Comparison of ENCODE assay signal across 8 cellular contexts in genomic region chr2:199228887-199229819, GRCh38.
DNase-seq lines count a peak whose midpoint lies in the region; ATAC-seq, FAIRE-seq and TF ChIP-seq lines count a peak whose summit lies in the region.
"Had no signal": no experiment of that assay in that cellular context is flagged by ENCODE, and none has a peak within 500 bp of the region (broad histone marks: within the 10 kb centered on the region; RNA-seq: fewer than 3 reads in every experiment).

No MANE protein-coding gene starts in this region.

- DNase-seq in LHCN-M2 (ENCODE audit: low read depth) (peak; percentile 97), astrocyte (ENCODE audit: low read depth) (peak; percentile 98), D341Med (ENCODE audit: low spot score) (no peak), NCI-H146 treated with DMSO at 0.1 percent for 48 hours (lab: John Stamatoyannopoulos, UW; ENCODE audit: unreplicated experiment) (no peak)
- no peak for DNase-seq in effector memory CD4-positive, alpha-beta T cell

- H3K27me3 ChIP-seq in astrocyte (ENCODE audit: insufficient read depth, low read length), result no peaks in the 10 kb centered on the region
- H3K27me3 ChIP-seq in effector memory CD4-positive, alpha-beta T cell (replicated peaks; ENCODE audit: control insufficient read depth, insufficient read depth, low read length, poor library complexity, severe bottlenecking), result no peaks in the 10 kb centered on the region

- H3K4me3 Mint-ChIP-seq in astrocyte (ENCODE audit: unreplicated experiment), result no peak overlapping the region
- H3K4me3 Mint-ChIP-seq: neural crest cell had no signal

- peaks cover 2% of the 10 kb centered on the region for H3K9me3 Mint-ChIP-seq in astrocyte (ENCODE audit: unreplicated experiment)

- no peaks in the 10 kb centered on the region for H3K36me3 Mint-ChIP-seq in astrocyte (ENCODE audit: low read depth, unreplicated experiment)

- peak; percentile 95 for FAIRE-seq in astrocyte (lab: Jason Lieb, UNC)

- H3K4me3 ChIP-seq in astrocyte (ENCODE audit: insufficient read depth, low read depth, low read length), result no peak overlapping the region
- H3K4me3 ChIP-seq in effector memory CD4-positive, alpha-beta T cell (ENCODE audit: insufficient read depth, low read depth, low read length, poor library complexity, severe bottlenecking), result no peak overlapping the region

- peak overlapping the region; percentile 48 for H3K4me2 ChIP-seq in astrocyte (ENCODE audit: low read length)

- no peaks in the 10 kb centered on the region for H3K9me3 ChIP-seq in astrocyte (ENCODE audit: insufficient read depth, low read depth, low read length)
- H3K9me3 ChIP-seq in effector memory CD4-positive, alpha-beta T cell (ENCODE audit: control insufficient read depth, low read length), result no peaks in the 10 kb centered on the region

- peaks cover 17% of the 10 kb centered on the region for H3K4me1 ChIP-seq in astrocyte (ENCODE audit: insufficient read depth, low read length)
- H3K4me1 ChIP-seq in effector memory CD4-positive, alpha-beta T cell (ENCODE audit: control insufficient read depth, insufficient read depth, low read length, poor library complexity, severe bottlenecking), result no peaks in the 10 kb centered on the region

- H4K20me1 ChIP-seq in astrocyte (ENCODE audit: insufficient read depth, low read length), result no peaks in the 10 kb centered on the region

- no peaks in the 10 kb centered on the region for H3K79me2 ChIP-seq in astrocyte (ENCODE audit: insufficient read depth, low read length)

- ATAC-seq in GM18499 (IDR thresholded peaks at IDR 0.05; ENCODE audit: insufficient read depth, unreplicated experiment), result peak; percentile 96
- peak; percentile 74 for ATAC-seq in GM21737 (IDR thresholded peaks at IDR 0.05; ENCODE audit: unreplicated experiment)

- no peak overlapping the region for H3K27ac Mint-ChIP-seq in astrocyte (ENCODE audit: unreplicated experiment)

- peak overlapping the region; percentile 3 for H2AFZ ChIP-seq in astrocyte (ENCODE audit: low read depth, low read length)

- H3K27me3 Mint-ChIP-seq in astrocyte (ENCODE audit: low read depth, unreplicated experiment), result no peaks in the 10 kb centered on the region

- H3K36me3 ChIP-seq in astrocyte (ENCODE audit: insufficient read depth, low read length), result no peaks in the 10 kb centered on the region
- H3K36me3 ChIP-seq in effector memory CD4-positive, alpha-beta T cell (ENCODE audit: control insufficient read depth, insufficient read depth, low read length), result no peaks in the 10 kb centered on the region

- H3K9ac ChIP-seq in astrocyte (ENCODE audit: low read length), result no peak overlapping the region

- peak overlapping the region; percentile 52 for H3K27ac ChIP-seq in astrocyte (ENCODE audit: low read depth, low read length)
- H3K27ac ChIP-seq in effector memory CD4-positive, alpha-beta T cell (ENCODE audit: insufficient read depth, low read length, poor library complexity, severe bottlenecking), result no peak overlapping the region

- no peak for TF ChIP-seq CTCF in astrocyte (IDR thresholded peaks at IDR 0.05; ENCODE audit: insufficient read depth, low read depth, low read length)

- H3K4me1 Mint-ChIP-seq in astrocyte (ENCODE audit: low read depth, unreplicated experiment), result peaks cover 6% of the 10 kb centered on the region
- H3K4me1 Mint-ChIP-seq: neural crest cell had no signal

Comparison
In these comparisons a context has a peak if more than half of its experiments do, and no peak if none do; other contexts are left out.
1. DNase-seq: peak in LHCN-M2 (single experiment) and astrocyte (single experiment); none in D341Med (single experiment), effector memory CD4-positive, alpha-beta T cell (0 of 3) and NCI-H146 treated with DMSO at 0.1 percent for 48 hours (single experiment).